In genomic region chr5:115634343-115635132, GRCh38 we compare ENCODE assay signal across 1 cellular context.
A peak's percentile ranks its signal among the peaks of the same experiment; 100 is the strongest.
TF ChIP-seq lines count a peak whose summit lies in the region.

No MANE protein-coding gene starts in this region.

TF ChIP-seq in GM12878, 131 proteins besides CTCF, POLR2A, EP300 and RAD21 (continued from another document and continues in another):
- TF ChIP-seq ELK1 (IDR thresholded peaks at IDR 0.05; ENCODE audit: low read depth, low read length) (peak; percentile 16; the same call in 1 of the 2 replicates), POLR2AphosphoS5 (IDR thresholded peaks at IDR 0.05; ENCODE audit: low read length) (no peak), CREM (IDR thresholded peaks at IDR 0.05; ENCODE audit: low read depth) (0 out of 2 replicates have a peak, but pooled peaks have one; percentile 29), SMARCA5 (IDR thresholded peaks at IDR 0.05) (0 out of 2 replicates have a peak, but pooled peaks have one; percentile 22), JUNB (IDR thresholded peaks at IDR 0.05) (no peak), CBX5 (IDR thresholded peaks at IDR 0.05; ENCODE audit: low read depth) (0 out of 2 replicates have a peak, but pooled peaks have one; percentile 49), TCF7 (IDR thresholded peaks at IDR 0.05; ENCODE audit: borderline replicate concordance) (peak; percentile 90), ZBTB11 (CRISPR knock-in tag; IDR thresholded peaks at IDR 0.05) (no peak), NFIC (IDR thresholded peaks at IDR 0.05; ENCODE audit: low read depth, low read length) (peak; percentile 84), CBFB (IDR thresholded peaks at IDR 0.05; ENCODE audit: low read depth) (peak; percentile 46; the same call in 1 of the 2 replicates), ZNF687 (IDR thresholded peaks at IDR 0.05) (no peak), SRF (IDR thresholded peaks at IDR 0.05; ENCODE audit: low read depth in 2 of 2, low read length in 2 of 2) (0 out of 4 replicates have a peak, but pooled peaks of 1 of the 2 experiments have one; percentile 38), NR2C1 (IDR thresholded peaks at IDR 0.05) (no peak), IKZF2 (IDR thresholded peaks at IDR 0.05) (peak; percentile 84), RUNX3 (IDR thresholded peaks at IDR 0.05; ENCODE audit: low read length) (peak; percentile 91), ETV6 (conservative IDR thresholded peaks at IDR 0.05 in 1 of 2, IDR thresholded peaks at IDR 0.05 in 1 of 2; ENCODE audit: borderline replicate concordance in 1 of 2, low read depth in 1 of 2) (0 out of 4 replicates have a peak, but pooled peaks of 1 of the 2 experiments have one; percentile 11), BCL3 (IDR thresholded peaks at IDR 0.05; ENCODE audit: borderline replicate concordance, insufficient read depth, low read depth, low read length, poor library complexity, severe bottlenecking) (peak; percentile 21), EGR1 (IDR thresholded peaks at IDR 0.05; ENCODE audit: borderline replicate concordance in 1 of 2, low read depth in 2 of 2, low read length in 2 of 2) (0 out of 3 replicates have a peak, but pooled peaks of 1 of the 2 experiments have one; percentile 11), JUND (IDR thresholded peaks at IDR 0.05; ENCODE audit: low read depth, low read length) (no peak), TBL1XR1 (IDR thresholded peaks at IDR 0.05; ENCODE audit: low read depth, low read length) (no peak), MEF2B (IDR thresholded peaks at IDR 0.05; ENCODE audit: partially characterized antibody, poor library complexity, severe bottlenecking) (no peak), E4F1 (IDR thresholded peaks at IDR 0.05; ENCODE audit: borderline replicate concordance, partially characterized antibody) (no peak), POU2F2 (IDR thresholded peaks at IDR 0.05; ENCODE audit: borderline replicate concordance, low read depth, low read length) (peak; percentile 89; the same call in 1 of the 3 replicates), PKNOX1 (IDR thresholded peaks at IDR 0.05) (no peak; the same call in 1 of the 2 replicates), CUX1 (IDR thresholded peaks at IDR 0.05; ENCODE audit: insufficient replicate concordance, low read depth, low read length) (no peak), NRF1 (conservative IDR thresholded peaks at IDR 0.05; ENCODE audit: low read depth, low read length) (no peak; the same call in 1 of the 2 replicates), EED (IDR thresholded peaks at IDR 0.05; ENCODE audit: low read depth) (peak; percentile 89), SMC3 (IDR thresholded peaks at IDR 0.05; ENCODE audit: borderline replicate concordance, low read length) (peak; percentile 92), SKIL (IDR thresholded peaks at IDR 0.05; ENCODE audit: low read depth, poor library complexity, severe bottlenecking) (peak; percentile 63), SP1 (IDR thresholded peaks at IDR 0.05; ENCODE audit: low read depth, low read length) (peak; percentile 37), CREB1 (IDR thresholded peaks at IDR 0.05; ENCODE audit: low read depth) (no peak), YBX1 (IDR thresholded peaks at IDR 0.05) (no peak), USF2 (IDR thresholded peaks at IDR 0.05; ENCODE audit: borderline replicate concordance, low read depth, low read length) (no peak), CHD2 (IDR thresholded peaks at IDR 0.05; ENCODE audit: borderline replicate concordance, low read depth, low read length) (no peak)
